In the genomic region with DNA sequence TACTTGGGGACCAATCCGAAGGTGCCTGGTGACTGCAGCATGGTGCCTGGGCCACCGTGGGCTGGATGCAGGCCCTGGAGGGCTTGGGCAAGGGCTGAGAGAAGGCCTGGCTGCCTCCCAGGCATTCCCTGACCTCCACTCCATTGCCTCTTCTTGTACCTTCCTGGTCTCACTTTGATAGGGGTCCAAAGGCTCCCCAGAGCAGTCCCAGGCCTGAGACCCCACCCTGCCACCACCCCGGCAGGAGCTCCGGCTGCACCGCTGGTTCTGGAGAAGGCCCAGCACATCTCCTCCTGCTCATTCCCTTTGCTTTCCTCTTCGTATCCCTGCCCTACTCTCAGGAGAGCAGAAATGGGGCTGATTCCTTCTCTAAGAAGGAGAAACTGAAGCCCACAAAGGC, we compare ENCODE assay signal across 24 cellular contexts.
DNase-seq lines count a peak whose midpoint lies in the region; ATAC-seq, FAIRE-seq and TF ChIP-seq lines count a peak whose summit lies in the region.
"Had no signal": no experiment of that assay in that cellular context is flagged by ENCODE, and none has a peak within 500 bp of the region (broad histone marks: within the 10 kb centered on the region; RNA-seq: fewer than 3 reads in every experiment).

No MANE protein-coding gene starts in this region.

- H3K27me3 Mint-ChIP-seq in progenitor cell of endocrine pancreas (no peaks in the 10 kb centered on the region), T-helper 17 cell (peaks cover 14% of the 10 kb centered on the region)
- H3K27me3 Mint-ChIP-seq: activated naive CD4-positive, alpha-beta T cell treated with anti-CD3 and anti-CD28 coated beads, Interleukin-2, amount 50 U/mL, for 24 hours; CD4-positive, alpha-beta T cell had no signal

- TF ChIP-seq CTCF in left ventricle myocardium inferior (IDR thresholded peaks at IDR 0.05; ENCODE audit: borderline replicate concordance): no peak
- TF ChIP-seq CTCF in progenitor cell of endocrine pancreas (IDR thresholded peaks at IDR 0.05; ENCODE audit: unreplicated experiment): no peak
- no peak for TF ChIP-seq CTCF in vagina (IDR thresholded peaks at IDR 0.05)

- no peaks in the 10 kb centered on the region for H3K36me3 ChIP-seq in left ventricle myocardium inferior
- no peaks in the 10 kb centered on the region for H3K36me3 ChIP-seq in vagina
- H3K36me3 ChIP-seq: neutrophil, upper lobe of left lung had no signal

- H3K36me3 Mint-ChIP-seq in progenitor cell of endocrine pancreas (ENCODE audit: insufficient read depth) (no peaks in the 10 kb centered on the region), T-helper 17 cell (ENCODE audit: low read depth) (no peaks in the 10 kb centered on the region)
- H3K36me3 Mint-ChIP-seq: activated naive CD4-positive, alpha-beta T cell treated with anti-CD3 and anti-CD28 coated beads, Interleukin-2, amount 50 U/mL, for 24 hours had no signal

- H3K27ac Mint-ChIP-seq in progenitor cell of endocrine pancreas (peak overlapping the region; percentile 33), T-helper 17 cell (no peak overlapping the region)
- H3K27ac Mint-ChIP-seq: activated naive CD4-positive, alpha-beta T cell treated with anti-CD3 and anti-CD28 coated beads, Interleukin-2, amount 50 U/mL, for 24 hours; CD4-positive, alpha-beta T cell had no signal

- DNase-seq in Right ventricle myocardium superior: no peak
- no peak for DNase-seq in Right ventricle myocardium inferior (ENCODE audit: missing footprints)
- no peak for DNase-seq in left ventricle myocardium inferior
- DNase-seq in progenitor cell of endocrine pancreas (ENCODE audit: low spot score, unreplicated experiment): no peak
- DNase-seq in vagina (ENCODE audit: extremely low spot score in 2 of 2): no peak
- DNase-seq in T-helper 17 cell: no peak
- no peak for DNase-seq in H54 (ENCODE audit: insufficient read length, low spot score)
- DNase-seq in AG08396 (ENCODE audit: low spot score): no peak
- DNase-seq: brain microvascular endothelial cell; CD4-positive, alpha-beta T cell; DMS53; mesendoderm; NCI-H2081; NCI-H69; PC-9; small intestine; stimulated activated CD4-positive, alpha-beta T cell treated with anti-CD3 and anti-CD28 coated beads, Interleukin-4, amount 100 ng/mL, for 4 hours; stimulated activated CD8-positive, alpha-beta memory T cell treated with anti-CD3 and anti-CD28 coated beads, Interleukin-4, amount 100 ng/mL, for 48 hours; SW 1271; upper lobe of left lung had no signal

- ATAC-seq in Right ventricle myocardium superior (ENCODE audit: poor library complexity) (peak; percentile 3), Right ventricle myocardium inferior (no peak), T-helper 17 cell (no peak)

- H3K4me1 Mint-ChIP-seq in progenitor cell of endocrine pancreas (ENCODE audit: low read depth) (peaks cover 1% of the 10 kb centered on the region), T-helper 17 cell (no peaks in the 10 kb centered on the region)
- H3K4me1 Mint-ChIP-seq: activated naive CD4-positive, alpha-beta T cell treated with anti-CD3 and anti-CD28 coated beads, Interleukin-2, amount 50 U/mL, for 24 hours had no signal

- H3K27ac ChIP-seq in left ventricle myocardium inferior (replicated peaks) (peak overlapping the region; percentile 81), vagina (peak overlapping the region; percentile 49)
- H3K27ac ChIP-seq: neutrophil, PC-9, upper lobe of left lung had no signal

- no peak for FAIRE-seq in H54 (lab: Jason Lieb, UNC)
- FAIRE-seq: islet of Langerhans, K562, small intestine had no signal

- no peak overlapping the region for H3K4me3 ChIP-seq in left ventricle myocardium inferior
- no peak overlapping the region for H3K4me3 ChIP-seq in vagina
- H3K4me3 ChIP-seq: K562, PC-9, upper lobe of left lung had no signal

- no peaks in the 10 kb centered on the region for H3K27me3 ChIP-seq in left ventricle myocardium inferior (ENCODE audit: low read depth)
- H3K27me3 ChIP-seq in vagina: no peaks in the 10 kb centered on the region
- H3K27me3 ChIP-seq: brain microvascular endothelial cell, neutrophil, upper lobe of left lung had no signal

- TF ChIP-seq POLR2A in vagina (IDR thresholded peaks at IDR 0.05): no peak
- TF ChIP-seq POLR2A in H54 (IDR thresholded peaks at IDR 0.05; ENCODE audit: low read depth, low read length): no peak

- intact Hi-C loops in Right ventricle myocardium superior (cut with DNase I): loop anchor here (10.0 kb wide), 1 partner anchor 61 kb away; no protein-coding TSS in a partner anchor
- intact Hi-C loops in Right ventricle myocardium inferior (cut with DNase I): loop anchor here (5.0 kb wide), 1 partner anchor 43 kb away; no protein-coding TSS in a partner anchor
- intact Hi-C loops in left ventricle myocardium inferior (cut with micrococcal nuclease): no loop called here
- intact Hi-C loops in vagina (cut with DNase I): no loop called here

- H3K4me1 ChIP-seq in left ventricle myocardium inferior (peaks cover 76% of the 10 kb centered on the region), vagina (peaks cover 22% of the 10 kb centered on the region)

- no peaks in the 10 kb centered on the region for H3K9me3 Mint-ChIP-seq in progenitor cell of endocrine pancreas (ENCODE audit: low read depth)
- H3K9me3 Mint-ChIP-seq: activated naive CD4-positive, alpha-beta T cell treated with anti-CD3 and anti-CD28 coated beads, Interleukin-2, amount 50 U/mL, for 24 hours; CD4-positive, alpha-beta T cell had no signal

- no peaks in the 10 kb centered on the region for H3K9me3 ChIP-seq in left ventricle myocardium inferior (replicated peaks)
- H3K9me3 ChIP-seq in vagina: no peaks in the 10 kb centered on the region
- no peaks in the 10 kb centered on the region for H3K9me3 ChIP-seq in T-helper 17 cell (ENCODE audit: control insufficient read depth, low read length, poor library complexity, severe bottlenecking)
- H3K9me3 ChIP-seq: neutrophil, upper lobe of left lung had no signal

- H3K4me3 Mint-ChIP-seq in progenitor cell of endocrine pancreas (ENCODE audit: low read depth): no peak overlapping the region
- H3K4me3 Mint-ChIP-seq in T-helper 17 cell: no peak overlapping the region
- H3K4me3 Mint-ChIP-seq: activated naive CD4-positive, alpha-beta T cell treated with anti-CD3 and anti-CD28 coated beads, Interleukin-2, amount 50 U/mL, for 24 hours; CD4-positive, alpha-beta T cell had no signal

Comparison
In these comparisons a context has a peak if more than half of its experiments do, and no peak if none do; other contexts are left out.
1. intact Hi-C loops: an anchor here in Right ventricle myocardium superior (10.0 kb wide) and Right ventricle myocardium inferior (5.0 kb wide); none called in left ventricle myocardium inferior and vagina.